19 cellular contexts compared by ENCODE assay signal in the genomic region with DNA sequence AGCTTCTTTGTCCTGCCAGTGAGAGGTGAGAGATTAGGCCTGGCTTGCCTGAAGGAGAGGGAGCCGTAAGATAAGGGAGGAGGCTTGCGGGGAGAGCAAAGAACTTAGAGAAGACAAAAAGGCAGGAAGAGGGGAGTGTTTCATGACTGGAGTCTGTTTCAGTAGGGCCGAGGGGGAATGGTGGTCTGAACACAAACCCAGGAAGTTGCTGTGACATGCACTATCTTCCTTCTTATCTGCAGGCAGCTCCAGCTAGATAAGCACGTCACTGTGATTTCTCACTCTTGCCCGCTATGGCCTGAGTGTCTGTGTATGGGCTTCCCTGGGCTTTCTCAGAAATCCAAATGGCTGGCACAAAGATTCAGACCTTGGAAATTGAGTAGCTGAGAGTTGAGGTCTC.
"Had no signal": no experiment of that assay in that cellular context is flagged by ENCODE, and none has a peak within 500 bp of the region (broad histone marks: within the 10 kb centered on the region; RNA-seq: fewer than 3 reads in every experiment).

No MANE protein-coding gene starts in this region.

- H3K27me3 ChIP-seq: foreskin keratinocyte, upper lobe of right lung had no signal

- H3K36me3 Mint-ChIP-seq: activated naive CD4-positive, alpha-beta T cell treated with anti-CD3 and anti-CD28 coated beads, Interleukin-2, amount 50 U/mL, for 24 hours; brain had no signal

- H3K4me3 Mint-ChIP-seq: activated naive CD4-positive, alpha-beta T cell treated with anti-CD3 and anti-CD28 coated beads, Interleukin-2, amount 50 U/mL, for 24 hours; brain; dendritic cell treated with granulocyte-macrophage colony-stimulating factor and Interleukin-4, amounts not matched to agents 40 ng/mL and 50 ng/mL, for 4 days had no signal

- ATAC-seq: foreskin keratinocyte; left cardiac atrium; mucosa of descending colon; stimulated activated naive CD8-positive, alpha-beta T cell treated with anti-CD3 and anti-CD28 coated beads, Interleukin-15, Interleukin-2, amounts not matched to agents 100 U/mL and 50 U/mL, for 24 hours; upper lobe of right lung had no signal

- H3K4me1 ChIP-seq: foreskin keratinocyte, prostate gland, upper lobe of right lung had no signal

- H3K9me3 Mint-ChIP-seq: activated naive CD4-positive, alpha-beta T cell treated with anti-CD3 and anti-CD28 coated beads, Interleukin-2, amount 50 U/mL, for 24 hours; dendritic cell treated with granulocyte-macrophage colony-stimulating factor and Interleukin-4, amounts not matched to agents 40 ng/mL and 50 ng/mL, for 4 days had no signal

- H3K4me1 Mint-ChIP-seq: activated naive CD4-positive, alpha-beta T cell treated with anti-CD3 and anti-CD28 coated beads, Interleukin-2, amount 50 U/mL, for 24 hours had no signal

- H3K27ac Mint-ChIP-seq: activated naive CD4-positive, alpha-beta T cell treated with anti-CD3 and anti-CD28 coated beads, Interleukin-2, amount 50 U/mL, for 24 hours; dendritic cell treated with granulocyte-macrophage colony-stimulating factor and Interleukin-4, amounts not matched to agents 40 ng/mL and 50 ng/mL, for 4 days had no signal

- FAIRE-seq: islet of Langerhans, TTC549 had no signal

- H3K4me3 ChIP-seq: mucosa of descending colon, prostate gland, upper lobe of right lung had no signal

- H3K36me3 ChIP-seq: prostate gland, upper lobe of right lung, WERI-Rb-1 had no signal

- H3K9me3 ChIP-seq: mucosa of descending colon, prostate gland, upper lobe of right lung had no signal

- H3K27ac ChIP-seq: foreskin keratinocyte, prostate gland, upper lobe of right lung, WERI-Rb-1 had no signal

- DNase-seq: activated gamma-delta T cell treated with Interleukin-2 at 50 U/mL for 16 hours; activated T-cell treated with anti-CD3 and anti-CD28 coated beads, Interleukin-2, amount 50 U/mL, for 1 hour; aorta; caudate nucleus; effector CD4-positive, alpha-beta T cell; foreskin keratinocyte; left cardiac atrium; mucosa of descending colon; stimulated activated CD4-positive, alpha-beta T cell treated with anti-CD3 and anti-CD28 coated beads, Interleukin-4, amount 100 ng/mL, for 24 hours; stimulated activated naive CD8-positive, alpha-beta T cell treated with anti-CD3 and anti-CD28 coated beads, Interleukin-15, Interleukin-2, amounts not matched to agents 100 U/mL and 50 U/mL, for 24 hours; T-helper 1 cell; upper lobe of right lung; WERI-Rb-1 had no signal
